ENCODE assay signal across 8 cellular contexts in genomic region chr1:156747737-156748669, GRCh38. TPM values are rescaled to one million over a fixed set of nuclear protein-coding genes. Genes with fewer than 3 reads are reported as not detected.
DNase-seq lines count a peak whose midpoint lies in the region; ATAC-seq and TF ChIP-seq lines count a peak whose summit lies in the region.

No MANE protein-coding gene starts in this region.

- H3K36me3 ChIP-seq in BJ (ENCODE audit: control insufficient read depth, insufficient read depth, low read length) (peaks cover 14% of the 10 kb centered on the region), MG63 (peaks cover 74% of the 10 kb centered on the region)

- no peaks in the 10 kb centered on the region for H3K27me3 ChIP-seq in BJ (ENCODE audit: control insufficient read depth, insufficient read depth, low read length)
- no peaks in the 10 kb centered on the region for H3K27me3 ChIP-seq in MG63

- H3K4me3 ChIP-seq in BJ (ENCODE audit: low read depth, low read length) (peak overlapping the region; percentile 79), MG63 (peak overlapping the region; percentile 89)

- ATAC-seq in HG03469 (IDR thresholded peaks at IDR 0.05; ENCODE audit: unreplicated experiment): no peak

- H3K27ac ChIP-seq in caudate nucleus (ENCODE audit: low read depth, low read length): peak overlapping the region; percentile 99

- POLR2A ChIA-PET in BJ (lab: Charles Lee): no interaction called here

- H3K9me3 ChIP-seq in MG63: no peaks in the 10 kb centered on the region

- CTCF ChIA-PET in BJ (lab: Yijun Ruan, JAX): interaction anchor here (0.9 to 1.8 kb wide), 8 partner anchors 19 to 112 kb away, joined by 3 to 8 read pairs (median 4); partner anchors contain the start of genes CRABP2, INSRR, NTRK1 and PRCC

- TF ChIP-seq CTCF in BJ (IDR thresholded peaks at IDR 0.05; ENCODE audit: insufficient read depth, low read depth, low read length): no peak

- DNase-seq in BJ (ENCODE audit: low read depth) (no peak), MG63 (peak; percentile 39), caudate nucleus (lab: John Stamatoyannopoulos, UW) (peak in 3 of 61 donors; percentile 22 to 37 (median 24)), myocyte (ENCODE audit: low read depth) (peak; percentile 86), SW 1271 (lab: John Stamatoyannopoulos, UW) (no peak), NCI-H524 treated with DMSO at 0.1 percent for 48 hours (lab: John Stamatoyannopoulos, UW) (no peak), putamen (ENCODE audit: low spot score) (no peak)

RNA-seq across cellular contexts. Expression of gene HDGF, which starts 3.5 kb away (rescaled TPM):
- polyA plus RNA-seq in BJ (2011; rRNA removed): 179 and 180 TPM in 2 replicates
- polyA minus RNA-seq in BJ (2011; rRNA and poly(A)+ RNA removed): 74.3 and 87.1 TPM in 2 replicates
- 565 and 817 TPM in 2 replicates for total RNA-seq in MG63 (2014; rRNA removed; shearing (Covaris generic); ENCODE audit: low replicate concordance)
- 299 and 305 TPM in 2 replicates for total RNA-seq in myocyte
- 214 TPM for polyA plus RNA-seq in myocyte (2012)

RNA-seq across cellular contexts. Expression of gene MRPL24, which starts 7.1 kb away (rescaled TPM):
- 104 and 120 TPM in 2 replicates for polyA plus RNA-seq in BJ (2011; rRNA removed)
- polyA minus RNA-seq in BJ (2011; rRNA and poly(A)+ RNA removed): 20.5 and 27.5 TPM in 2 replicates
- 189 and 246 TPM in 2 replicates for total RNA-seq in MG63 (2014; rRNA removed; shearing (Covaris generic); ENCODE audit: low replicate concordance)
- 60.6 and 65.6 TPM in 2 replicates for total RNA-seq in myocyte
- 107 TPM for polyA plus RNA-seq in myocyte (2012)

RNA-seq across cellular contexts. Expression of gene PRCC, which starts 19.3 kb away (rescaled TPM):
- polyA plus RNA-seq in BJ (2011; rRNA removed): 60.3 and 93.6 TPM in 2 replicates
- 62.6 and 103 TPM in 2 replicates for polyA minus RNA-seq in BJ (2011; rRNA and poly(A)+ RNA removed)
- 56.9 and 65.6 TPM in 2 replicates for total RNA-seq in MG63 (2014; rRNA removed; shearing (Covaris generic); ENCODE audit: low replicate concordance)
- total RNA-seq in myocyte: 50.1 and 52.6 TPM in 2 replicates
- 68.2 TPM for polyA plus RNA-seq in myocyte (2012)

RNA-seq across cellular contexts. Expression of gene ISG20L2, which starts 19.4 kb away (rescaled TPM):
- polyA plus RNA-seq in BJ (2011; rRNA removed): 30.6 and 36.6 TPM in 2 replicates
- 13.3 and 22.1 TPM in 2 replicates for polyA minus RNA-seq in BJ (2011; rRNA and poly(A)+ RNA removed)
- total RNA-seq in MG63 (2014; rRNA removed; shearing (Covaris generic); ENCODE audit: low replicate concordance): 15.6 and 38.7 TPM in 2 replicates
- total RNA-seq in myocyte: 12.8 and 19.7 TPM in 2 replicates
- polyA plus RNA-seq in myocyte (2012): 24.2 TPM

RNA-seq across cellular contexts. Expression of gene METTL25B, which starts 19.7 kb away (rescaled TPM):
- polyA plus RNA-seq in BJ (2011; rRNA removed): 9.5 and 14.6 TPM in 2 replicates
- polyA minus RNA-seq in BJ (2011; rRNA and poly(A)+ RNA removed): 8.6 and 11.3 TPM in 2 replicates
- total RNA-seq in MG63 (2014; rRNA removed; shearing (Covaris generic); ENCODE audit: low replicate concordance): 10.0 and 20.8 TPM in 2 replicates
- 8.9 and 13.5 TPM in 2 replicates for total RNA-seq in myocyte
- polyA plus RNA-seq in myocyte (2012): 17.0 TPM

Comparison
In these comparisons a context has a peak if more than half of its experiments do, and no peak if none do; other contexts are left out.
1. DNase-seq: peak in MG63 (single experiment) and myocyte (single experiment); none in BJ (single experiment), SW 1271 (0 of 2), NCI-H524 treated with DMSO at 0.1 percent for 48 hours (single experiment) and putamen (single experiment).